In the genomic region with DNA sequence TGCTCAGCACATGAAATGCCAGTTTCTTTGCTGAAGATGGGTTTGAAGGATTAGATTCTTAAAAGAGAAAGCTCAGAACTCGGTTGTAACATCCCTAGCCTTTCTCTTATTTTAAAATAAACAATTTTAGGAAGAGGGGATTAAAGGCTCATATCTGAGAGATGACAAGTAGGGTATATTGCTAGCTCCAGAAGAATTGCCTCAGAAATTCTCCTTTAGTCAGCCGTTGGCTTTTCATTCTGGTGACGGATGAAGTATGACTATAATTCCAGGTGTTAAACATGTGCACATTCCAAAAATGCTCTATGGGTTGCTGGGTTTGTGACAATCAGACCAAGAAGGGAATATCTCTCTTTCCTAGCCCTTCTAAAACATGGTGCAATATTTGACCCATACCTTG, we compare ENCODE assay signal across 25 cellular contexts. TPM values are rescaled to one million over a fixed set of nuclear protein-coding genes. Genes with fewer than 3 reads are reported as not detected.
DNase-seq lines count a peak whose midpoint lies in the region; ATAC-seq and TF ChIP-seq lines count a peak whose summit lies in the region.
"Had no signal": no experiment of that assay in that cellular context is flagged by ENCODE, and none has a peak within 500 bp of the region (broad histone marks: within the 10 kb centered on the region; RNA-seq: fewer than 3 reads in every experiment).

No MANE protein-coding gene starts in this region.

- intact Hi-C loops in A673 (cut with micrococcal nuclease; ENCODE audit: unreplicated experiment): no loop called here

- no peak overlapping the region for H3K27ac Mint-ChIP-seq in endodermal cell
- H3K27ac Mint-ChIP-seq: CD8-positive, alpha-beta memory T cell; GM23338; H9; HFFc6 had no signal

- 58% methylated on average over 3 of the region's 3 CpGs for WGBS in hepatocyte (ENCODE audit: low lambda C conversion rate, missing lambda C conversion rate)
- WGBS in endodermal cell (ENCODE audit: insufficient coverage in 1 of 2, insufficient read length in 1 of 2), 2 experiments: 92 to 100% methylated on average over 2 to 3 of the region's 3 CpGs

- CTCF ChIA-PET in A673 (lab: Charles Lee): no interaction called here

- H3K4me1 Mint-ChIP-seq in endodermal cell: peaks cover 3% of the 10 kb centered on the region
- H3K4me1 Mint-ChIP-seq: CD8-positive, alpha-beta memory T cell had no signal

- H3K4me1 ChIP-seq in A673 (ENCODE audit: insufficient read depth, low read length, poor library complexity, severe bottlenecking) (peaks cover 59% of the 10 kb centered on the region), hepatocyte (ENCODE audit: insufficient read depth) (no peaks in the 10 kb centered on the region), skeletal muscle satellite cell (ENCODE audit: control insufficient read depth, insufficient read depth, low read length) (peaks cover 20% of the 10 kb centered on the region), endodermal cell (ENCODE audit: control insufficient read depth, insufficient read depth, low read length) (no peaks in the 10 kb centered on the region)
- H3K4me1 ChIP-seq: SJCRH30 had no signal

- no peaks in the 10 kb centered on the region for H3K27me3 Mint-ChIP-seq in endodermal cell (ENCODE audit: insufficient read depth)
- H3K27me3 Mint-ChIP-seq: CD8-positive, alpha-beta memory T cell had no signal

- no peaks in the 10 kb centered on the region for H4K20me1 ChIP-seq in hepatocyte (ENCODE audit: insufficient read depth, poor library complexity, severe bottlenecking)

- no peak for ATAC-seq in HG02885 (IDR thresholded peaks at IDR 0.05; ENCODE audit: poor library complexity, unreplicated experiment)
- ATAC-seq: GM23338, Right ventricle myocardium inferior, SK-N-SH treated with all-trans-retinoic acid at 6 μM for 48 hours had no signal

- no peaks in the 10 kb centered on the region for H3K36me3 Mint-ChIP-seq in endodermal cell (ENCODE audit: low read depth)

- H3K79me2 ChIP-seq in hepatocyte: peaks cover under 1% of the 10 kb centered on the region

- H3K27me3 ChIP-seq in A673 (replicated peaks; ENCODE audit: insufficient read depth, low read depth, low read length, poor library complexity): no peaks in the 10 kb centered on the region
- no peaks in the 10 kb centered on the region for H3K27me3 ChIP-seq in hepatocyte
- no peaks in the 10 kb centered on the region for H3K27me3 ChIP-seq in skeletal muscle satellite cell (ENCODE audit: control insufficient read depth, insufficient read depth, low read length)
- no peaks in the 10 kb centered on the region for H3K27me3 ChIP-seq in endodermal cell (ENCODE audit: control insufficient read depth, insufficient read depth, low read length, poor library complexity, severe bottlenecking)
- H3K27me3 ChIP-seq: MG63, SJCRH30 had no signal

- BruUV-seq in A673 (replicated peaks; lab: Mats Ljungman, UMichigan): no TSS peak

- H3K4me2 ChIP-seq in hepatocyte: peak overlapping the region; percentile 47
- peak overlapping the region; percentile 51 for H3K4me2 ChIP-seq in skeletal muscle satellite cell (ENCODE audit: low read length)
- H3K4me2 ChIP-seq: GM23338, PC-9 had no signal

- no peaks in the 10 kb centered on the region for H3K9me2 ChIP-seq in hepatocyte (replicated peaks; ENCODE audit: insufficient read depth)

- H3K9ac ChIP-seq in skeletal muscle satellite cell (ENCODE audit: low read depth, low read length) (no peak overlapping the region), endodermal cell (ENCODE audit: extremely low read depth, low read length, poor library complexity, severe bottlenecking) (no peak overlapping the region)

- no peak overlapping the region for H2AFZ ChIP-seq in hepatocyte
- H2AFZ ChIP-seq: PC-9 had no signal

- H3K36me3 ChIP-seq in A673 (ENCODE audit: insufficient read depth, low read length, poor library complexity, severe bottlenecking) (no peaks in the 10 kb centered on the region), hepatocyte (replicated peaks; ENCODE audit: insufficient read depth, low read depth) (no peaks in the 10 kb centered on the region), skeletal muscle satellite cell (ENCODE audit: insufficient read depth, low read length) (no peaks in the 10 kb centered on the region), endodermal cell (ENCODE audit: control insufficient read depth, insufficient read depth, low read length) (no peaks in the 10 kb centered on the region)
- H3K36me3 ChIP-seq: MG63, SJCRH30 had no signal

- POLR2A ChIA-PET in A673 (lab: Charles Lee; ENCODE audit: low non-redundant PET): no interaction called here

- H3K9me3 ChIP-seq in A673 (ENCODE audit: low read depth, low read length, poor library complexity, severe bottlenecking) (no peaks in the 10 kb centered on the region), hepatocyte (ENCODE audit: low read depth) (no peaks in the 10 kb centered on the region), skeletal muscle satellite cell (replicated peaks; ENCODE audit: low read length) (no peaks in the 10 kb centered on the region), endodermal cell (ENCODE audit: control insufficient read depth, low read length) (no peaks in the 10 kb centered on the region)
- H3K9me3 ChIP-seq: MG63, SJCRH30 had no signal

- H3K9me3 Mint-ChIP-seq in endodermal cell: no peaks in the 10 kb centered on the region
- H3K9me3 Mint-ChIP-seq: GM23338, H9, HFFc6 had no signal

- no peak overlapping the region for H3K4me3 Mint-ChIP-seq in endodermal cell
- H3K4me3 Mint-ChIP-seq: CD8-positive, alpha-beta memory T cell; GM23338; H9; HFFc6 had no signal

- H3K4me3 ChIP-seq in A673 (ENCODE audit: low read depth, low read length, poor library complexity, severe bottlenecking) (no peak overlapping the region), hepatocyte (no peak overlapping the region), skeletal muscle satellite cell (ENCODE audit: low read length) (peak overlapping the region; percentile 8), endodermal cell (ENCODE audit: low read length) (no peak overlapping the region)
- H3K4me3 ChIP-seq: GM23338, MG63, PC-9, SJCRH30 had no signal

- no peak for DNase-seq in A673 (ENCODE audit: low spot score)
- DNase-seq in LHCN-M2 (ENCODE audit: low read depth): peak; percentile 19
- no peak for DNase-seq in hepatocyte (ENCODE audit: low spot score)
- DNase-seq in endodermal cell: no peak
- DNase-seq in NCI-H748 treated with DMSO at 0.1 percent for 48 hours (lab: John Stamatoyannopoulos, UW): no peak
- DNase-seq: C1 segment of cervical spinal cord; CD8-positive, alpha-beta memory T cell; H9; HFFc6; KBM-7; MG63; NCI-H1105 treated with DMSO at 0.1 percent for 48 hours; NCI-H146; NCI-H1930; NCI-H2107; NCI-H524 treated with DMSO at 0.1 percent for 48 hours; NCI-H82; PC-9; SJCRH30 had no signal

- TF ChIP-seq CTCF in A673 (conservative IDR thresholded peaks at IDR 0.05; ENCODE audit: low read depth, low read length): no peak
- TF ChIP-seq CTCF in hepatocyte (IDR thresholded peaks at IDR 0.05; ENCODE audit: poor library complexity): no peak
- no peak for TF ChIP-seq CTCF in endodermal cell (conservative IDR thresholded peaks at IDR 0.05)

- H3K27ac ChIP-seq in A673 (ENCODE audit: low read depth, low read length, poor library complexity, severe bottlenecking) (peak overlapping the region; percentile 15), hepatocyte (no peak overlapping the region), endodermal cell (ENCODE audit: low read depth, low read length) (no peak overlapping the region)
- H3K27ac ChIP-seq: 22Rv1, PC-9, SJCRH30 had no signal

RNA-seq across cellular contexts. Expression of gene DKK2, which starts 17.8 kb away (rescaled TPM):
- total RNA-seq in A673 (2021) (99.3 and 104 TPM in 2 replicates), LHCN-M2 (2014; rRNA removed) (0.58 and 0.63 TPM in 2 replicates), hepatocyte (23.4 and 28.1 TPM in 2 replicates), endodermal cell (not detected)
- polyA plus RNA-seq in LHCN-M2 (2012): 0.47 TPM
- 15.4 and 19.7 TPM in 2 replicates for polyA plus RNA-seq in hepatocyte
- 0.22 and 0.51 TPM in 2 replicates for total RNA-seq in skeletal muscle satellite cell (2012; rRNA removed)
- 2.7 TPM for polyA plus RNA-seq in endodermal cell (2013, experiment 1 of 2)
- 3.8 TPM for polyA plus RNA-seq in endodermal cell (2013, experiment 2 of 2)
- total RNA-seq: GM23338, PC-9 had no signal

Comparison
In these comparisons a context has a peak if more than half of its experiments do, and no peak if none do; other contexts are left out.
1. RNA of gene DKK2, which starts 17.8 kb away (total RNA-seq): 99.3 to 104 TPM in A673 and 23.4 to 28.1 TPM in hepatocyte; 0.58 to 0.63 TPM in LHCN-M2 and not detected in endodermal cell; every median in the first group is over 10 times any median in the second.